Comparison of ENCODE assay signal across 8 cellular contexts in genomic region chr7:140517546-140518369, GRCh38. TPM values are rescaled to one million over a fixed set of nuclear protein-coding genes. Genes with fewer than 3 reads are reported as not detected.
DNase-seq lines count a peak whose midpoint lies in the region; ATAC-seq, FAIRE-seq and TF ChIP-seq lines count a peak whose summit lies in the region.

No MANE protein-coding gene starts in this region.

- H3K27me3 Mint-ChIP-seq in activated CD4-positive, alpha-beta T cell treated with anti-CD3 and anti-CD28 coated beads for 36 hours, result peaks cover 6% of the 10 kb centered on the region

- TF ChIP-seq EP300 in HepG2 (IDR thresholded peaks at IDR 0.05; ENCODE audit: low read depth in 2 of 2, low read length in 2 of 2) (no peak), HepG2 (CRISPR knock-in tag; IDR thresholded peaks at IDR 0.05; ENCODE audit: borderline replicate concordance) (no peak)

- FAIRE-seq in D721Med (lab: Jason Lieb, UNC) (no peak), HepG2 (lab: Jason Lieb, UNC) (peak; percentile 96)

- H4K20me1 ChIP-seq in HepG2 (ENCODE audit: insufficient read depth, low read length), result no peaks in the 10 kb centered on the region

- H3K4me3 ChIP-seq in choroid plexus epithelial cell (ENCODE audit: low read depth, low read length) (no peak overlapping the region), HepG2 (replicated peaks in 1 of 3; ENCODE audit: insufficient read depth in 1 of 3, low read depth in 2 of 3, low read length in 3 of 3) (no peak overlapping the region; a peak in 1 of 6 replicates)

- BruUV-seq in HepG2 (replicated peaks; lab: Mats Ljungman, UMichigan), result no TSS peak

- H3K79me2 ChIP-seq in HepG2 (ENCODE audit: insufficient read depth, low read length), result no peaks in the 10 kb centered on the region

- DNase-seq in D721Med (ENCODE audit: insufficient read length, low spot score) (peak; percentile 90), NCI-H524 (lab: John Stamatoyannopoulos, UW) (peak; percentile 78 to 89), choroid plexus epithelial cell (ENCODE audit: low read depth) (peak; percentile 94), HepG2 (ENCODE audit: low spot score) (peak; percentile 73)
- DNase-seq in activated CD4-positive, alpha-beta T cell treated with anti-CD3 and anti-CD28 coated beads for 36 hours, result peak; percentile 86
- peak; percentile 72 for DNase-seq in stimulated activated CD4-positive, alpha-beta T cell treated with anti-CD3 and anti-CD28 coated beads, Interleukin-4, amount 100 ng/mL, for 24 hours

- intact Hi-C loops in activated CD4-positive, alpha-beta T cell treated with anti-CD3 and anti-CD28 coated beads for 36 hours (cut with DNase I, micrococcal nuclease), result loop anchor here (1.0 to 5.0 kb wide), 4 partner anchors 136 to 1016 kb away; no protein-coding TSS in a partner anchor
- intact Hi-C loops in HepG2 (cut with micrococcal nuclease; ENCODE audit: unreplicated experiment), result loop anchor here (1.0 to 5.0 kb wide), 3 partner anchors 78 to 495 kb away; partner anchors contain the start of gene MRPS33

- WGBS in HepG2 (ENCODE audit: low lambda C conversion rate), result 23% methylated on average over 27 of the region's 31 CpGs

- peaks cover 11% of the 10 kb centered on the region; the same call in 1 of the 2 replicates for H3K4me1 ChIP-seq in HepG2 (ENCODE audit: insufficient read depth, low read length)

- H3K4me2 ChIP-seq in HepG2 (ENCODE audit: low read depth, low read length), result peak overlapping the region; percentile 53

- TF ChIP-seq CTCF in D721Med (IDR thresholded peaks at IDR 0.05; ENCODE audit: insufficient read depth, missing control alignments), result peak; percentile 93
- TF ChIP-seq CTCF in choroid plexus epithelial cell (conservative IDR thresholded peaks at IDR 0.05; ENCODE audit: low read depth, low read length), result peak; percentile 94
- peak; percentile 98 for TF ChIP-seq CTCF in HepG2 (CRISPR knock-in tag; IDR thresholded peaks at IDR 0.05)

- peak; percentile 53 for ATAC-seq in HG02798 (IDR thresholded peaks at IDR 0.05; ENCODE audit: poor library complexity, unreplicated experiment)
- ATAC-seq in activated CD4-positive, alpha-beta T cell treated with anti-CD3 and anti-CD28 coated beads for 36 hours, result peak; percentile 91
- ATAC-seq in HepG2, result peak; percentile 96
- ATAC-seq in GM19324 (IDR thresholded peaks at IDR 0.05; ENCODE audit: low FRiP score, unreplicated experiment), result no peak

- H3K4me3 Mint-ChIP-seq in activated CD4-positive, alpha-beta T cell treated with anti-CD3 and anti-CD28 coated beads for 36 hours, result no peak overlapping the region

- no peaks in the 10 kb centered on the region for H3K36me3 ChIP-seq in HepG2 (replicated peaks in 1 of 2; ENCODE audit: control insufficient read depth in 1 of 2, insufficient read depth in 2 of 2, low read length in 2 of 2)

- no peak overlapping the region for H2AFZ ChIP-seq in HepG2 (ENCODE audit: low read length)

- H3K27me3 ChIP-seq in HepG2 (ENCODE audit: control insufficient read depth in 1 of 2, insufficient read depth in 2 of 2, low read length in 2 of 2), result peaks cover 0 to 14% of the 10 kb centered on the region in 2 experiments; a peak in 1 of 5 replicates

- no peak overlapping the region for H3K27ac Mint-ChIP-seq in activated CD4-positive, alpha-beta T cell treated with anti-CD3 and anti-CD28 coated beads for 36 hours

- CTCF ChIA-PET in activated CD4-positive, alpha-beta T cell treated with anti-CD3 and anti-CD28 coated beads for 36 hours (lab: Charles Lee), result interaction anchor here (0.6 to 2.8 kb wide), 16 partner anchors 9 to 494 kb away, joined by 3 to 26 read pairs (median 3); no protein-coding TSS in a partner anchor
- CTCF ChIA-PET in HepG2 (lab: Yijun Ruan, JAX; ENCODE audit: low intra/inter-chr PET ratio, low total read pairs), result interaction anchor here (0.7 to 4.3 kb wide), 4 partner anchors 43 to 466 kb away, joined by 3 to 83 read pairs (median 6); no protein-coding TSS in a partner anchor

- no peak overlapping the region for H3K27ac ChIP-seq in HepG2 (ENCODE audit: extremely low read length, insufficient read depth, low read length)

- no peak for TF ChIP-seq POLR2A in HepG2 (IDR thresholded peaks at IDR 0.05; ENCODE audit: insufficient read depth in 1 of 2, low read depth in 2 of 2, low read length in 2 of 2)

- in situ Hi-C loops in HepG2 (cut with HindIII; ENCODE audit: extremely low pct_ligation_motif_present, low pct_unique_long_range_greater_than_20kb), result loop anchor here (5.0 kb wide), 2 partner anchors 80 to 135 kb away; no protein-coding TSS in a partner anchor

- no peaks in the 10 kb centered on the region for H3K9me3 Mint-ChIP-seq in activated CD4-positive, alpha-beta T cell treated with anti-CD3 and anti-CD28 coated beads for 36 hours (ENCODE audit: low read depth)

- peak; percentile 93 for TF ChIP-seq RAD21 in HepG2 (CRISPR knock-in tag; IDR thresholded peaks at IDR 0.05)

- no peaks in the 10 kb centered on the region for H3K9me3 ChIP-seq in HepG2 (ENCODE audit: low read length)

- no peak overlapping the region for H3K9ac ChIP-seq in HepG2 (ENCODE audit: insufficient read depth, low read depth, low read length)

- POLR2A ChIA-PET in activated CD4-positive, alpha-beta T cell treated with anti-CD3 and anti-CD28 coated beads for 36 hours (lab: Charles Lee), result no interaction called here
- POLR2A ChIA-PET in HepG2 (lab: Yijun Ruan, JAX), result no interaction called here

- H3K36me3 Mint-ChIP-seq in activated CD4-positive, alpha-beta T cell treated with anti-CD3 and anti-CD28 coated beads for 36 hours (ENCODE audit: low read depth), result no peaks in the 10 kb centered on the region

- H3K4me1 Mint-ChIP-seq in activated CD4-positive, alpha-beta T cell treated with anti-CD3 and anti-CD28 coated beads for 36 hours, result peaks cover 3% of the 10 kb centered on the region

TF ChIP-seq in HepG2, 621 proteins besides CTCF, POLR2A, EP300 and RAD21 (continues in another document):
- no peak for TF ChIP-seq ATAD3A (CRISPR knock-in tag; IDR thresholded peaks at IDR 0.05)

RNA-seq across cellular contexts. Expression of gene MKRN1, which starts 38.5 kb away (rescaled TPM):
- total RNA-seq in activated CD4-positive, alpha-beta T cell treated with anti-CD3 and anti-CD28 coated beads for 36 hours, result 10 to 100 TPM; 73.6 to 77.9 TPM
- 32.8 and 38.2 TPM in 2 replicates for total RNA-seq in HepG2 (2016; rRNA removed; fragmentation: Illumina TruSeq; extraction: Trizol)
- total RNA-seq in HepG2 (2016; cell fraction: cytosol; rRNA removed; fragmentation: Illumina TruSeq; extraction: Trizol; ENCODE audit: low read depth), result 10.2 and 10.5 TPM in 2 replicates
- total RNA-seq in HepG2 (2016; cell fraction: insoluble cytoplasmic fraction; rRNA removed; fragmentation: Illumina TruSeq; extraction: Trizol), result 36.2 and 37.5 TPM in 2 replicates
- total RNA-seq in HepG2 (2016; cell fraction: membrane; rRNA removed; fragmentation: Illumina TruSeq; extraction: Trizol), result 20.2 and 21.3 TPM in 2 replicates
- 29.8 and 30.2 TPM in 2 replicates for total RNA-seq in HepG2 (2016; cell fraction: nucleus; rRNA removed; fragmentation: Illumina TruSeq; extraction: Trizol)
- polyA plus RNA-seq in HepG2 (2011; rRNA removed), result 27.5 and 28.5 TPM in 2 replicates
- polyA plus RNA-seq in HepG2 (2011; cell fraction: cytosol; rRNA removed), result 25.5 and 28.8 TPM in 2 replicates
- polyA plus RNA-seq in HepG2 (2011; cell fraction: nucleus; rRNA removed), result 22.5 and 27.8 TPM in 2 replicates
- polyA plus RNA-seq in HepG2 (2012), result 54.2 and 55.8 TPM in 2 replicates
- polyA plus RNA-seq in HepG2 (2016; cell fraction: cytosol; fragmentation: Illumina TruSeq; extraction: Trizol; ENCODE audit: low read depth), result 7.0 and 7.2 TPM in 2 replicates
- 34.8 and 35.1 TPM in 2 replicates for polyA plus RNA-seq in HepG2 (2016; cell fraction: insoluble cytoplasmic fraction; fragmentation: Illumina TruSeq; extraction: Trizol; ENCODE audit: low read depth)
- 11.7 and 14.8 TPM in 2 replicates for polyA plus RNA-seq in HepG2 (2016; cell fraction: membrane; fragmentation: Illumina TruSeq; extraction: Trizol; ENCODE audit: low read depth)
- polyA plus RNA-seq in HepG2 (2016; cell fraction: nucleus; fragmentation: Illumina TruSeq; extraction: Trizol; ENCODE audit: insufficient read depth, low read depth), result 38.2 and 40.5 TPM in 2 replicates
- polyA minus RNA-seq in HepG2 (2011; rRNA and poly(A)+ RNA removed; ENCODE audit: low replicate concordance), result 38.3 and 51.2 TPM in 2 replicates
- polyA minus RNA-seq in HepG2 (2011; cell fraction: cytosol; rRNA and poly(A)+ RNA removed), result 23.6 and 33.5 TPM in 2 replicates
- polyA minus RNA-seq in HepG2 (2011; cell fraction: nucleus; rRNA and poly(A)+ RNA removed), result 31.3 and 38.8 TPM in 2 replicates
